2 cellular contexts compared by ENCODE assay signal in genomic region chr11:100674212-100674611, GRCh38.
TF ChIP-seq lines count a peak whose summit lies in the region.

No MANE protein-coding gene starts in this region.

TF ChIP-seq in IMR-90, 13 proteins besides CTCF, POLR2A, EP300 and RAD21 (continued from another document):
- no peak for TF ChIP-seq ELK1 (IDR thresholded peaks at IDR 0.05; ENCODE audit: borderline replicate concordance, low read depth, low read length)
- TF ChIP-seq USF2 (IDR thresholded peaks at IDR 0.05; ENCODE audit: low read depth, low read length): no peak

TF ChIP-seq in SK-N-SH treated with all-trans-retinoic acid at 6 μM for 48 hours, 23 proteins besides CTCF, POLR2A, EP300 and RAD21 (continued from another document):
- TF ChIP-seq CREB5 (CRISPR knock-in tag; IDR thresholded peaks at IDR 0.05; ENCODE audit: low read depth) (no peak), ZNF70 (CRISPR knock-in tag; IDR thresholded peaks at IDR 0.05) (no peak), OSR1 (CRISPR knock-in tag; IDR thresholded peaks at IDR 0.05) (no peak), ZNF8 (CRISPR knock-in tag; IDR thresholded peaks at IDR 0.05) (no peak), PPARA (CRISPR knock-in tag; IDR thresholded peaks at IDR 0.05; ENCODE audit: borderline replicate concordance) (no peak), ISL1 (CRISPR knock-in tag; IDR thresholded peaks at IDR 0.05) (no peak), TCF4 (CRISPR knock-in tag; IDR thresholded peaks at IDR 0.05; ENCODE audit: borderline replicate concordance) (no peak), PATZ1 (CRISPR knock-in tag; IDR thresholded peaks at IDR 0.05; ENCODE audit: borderline replicate concordance) (no peak), RARB (CRISPR knock-in tag; IDR thresholded peaks at IDR 0.05) (no peak), CSRNP3 (CRISPR knock-in tag; IDR thresholded peaks at IDR 0.05) (no peak), TOX (CRISPR knock-in tag; IDR thresholded peaks at IDR 0.05; ENCODE audit: borderline replicate concordance) (no peak), ESRRG (CRISPR knock-in tag; IDR thresholded peaks at IDR 0.05) (no peak), ZFP3 (CRISPR knock-in tag; IDR thresholded peaks at IDR 0.05) (no peak)
